Comparison of ENCODE assay signal across 8 cellular contexts in the genomic region with DNA sequence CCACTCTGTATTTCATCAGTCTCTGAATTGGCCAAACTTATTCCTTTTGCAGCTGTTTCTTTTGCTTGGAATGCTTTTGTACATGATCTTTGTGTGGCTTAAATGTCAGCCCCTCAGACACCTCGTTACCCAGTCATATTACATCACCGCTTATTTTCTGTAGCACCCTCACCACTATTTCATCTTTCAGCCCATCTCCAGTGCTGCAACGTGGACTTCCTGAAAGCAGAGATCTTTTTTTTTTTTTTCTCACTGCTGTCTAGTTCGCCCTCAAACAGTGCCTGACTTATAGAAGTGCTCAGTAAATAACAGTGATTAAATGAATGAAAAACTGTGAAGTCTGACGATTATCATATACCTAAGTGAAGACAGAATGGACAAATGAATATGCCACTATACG. TPM values are rescaled to one million over a fixed set of nuclear protein-coding genes. Genes with fewer than 3 reads are reported as not detected.
DNase-seq lines count a peak whose midpoint lies in the region; ATAC-seq and TF ChIP-seq lines count a peak whose summit lies in the region.

No MANE protein-coding gene starts in this region.

- intact Hi-C loops in activated CD4-positive, alpha-beta T cell treated with anti-CD3 and anti-CD28 coated beads for 36 hours (cut with DNase I, micrococcal nuclease) = loop anchor here (2.0 to 10.0 kb wide), 9 partner anchors 82 to 1058 kb away; partner anchors contain the start of genes DIAPH1 (in 2 of the 2), IK (in 1 of the 2), NDUFA2 (in 1 of the 2) and PFDN1 (in 1 of the 2)

- CTCF ChIA-PET in activated CD4-positive, alpha-beta T cell treated with anti-CD3 and anti-CD28 coated beads for 36 hours (lab: Charles Lee) = interaction anchor here (0.7 to 2.0 kb wide), 5 partner anchors 9 to 704 kb away, joined by 3 to 9 read pairs (median 3); partner anchors contain the start of genes EIF4EBP3, IK and NDUFA2

- peaks cover 38% of the 10 kb centered on the region for H3K36me3 Mint-ChIP-seq in activated CD4-positive, alpha-beta T cell treated with anti-CD3 and anti-CD28 coated beads for 36 hours (ENCODE audit: low read depth)

- peaks cover 48% of the 10 kb centered on the region for H3K4me1 Mint-ChIP-seq in activated CD4-positive, alpha-beta T cell treated with anti-CD3 and anti-CD28 coated beads for 36 hours

- no peaks in the 10 kb centered on the region for H3K9me3 Mint-ChIP-seq in activated CD4-positive, alpha-beta T cell treated with anti-CD3 and anti-CD28 coated beads for 36 hours (ENCODE audit: low read depth)

- H3K27ac Mint-ChIP-seq in activated CD4-positive, alpha-beta T cell treated with anti-CD3 and anti-CD28 coated beads for 36 hours = peak overlapping the region; percentile 93

- H3K4me3 ChIP-seq in WI38 (ENCODE audit: low read depth, low read length) = peak overlapping the region; percentile 82
- peak overlapping the region; percentile 84 for H3K4me3 ChIP-seq in iPS-11a (ENCODE audit: low read depth, low read length)

- peak overlapping the region; percentile 91 for H3K27ac ChIP-seq in substantia nigra (ENCODE audit: low read depth, low read length, poor library complexity, severe bottlenecking)

- POLR2A ChIA-PET in activated CD4-positive, alpha-beta T cell treated with anti-CD3 and anti-CD28 coated beads for 36 hours (lab: Charles Lee) = no interaction called here

- no peak for DNase-seq in activated CD4-positive, alpha-beta T cell treated with anti-CD3 and anti-CD28 coated beads for 36 hours
- no peak for DNase-seq in activated CD4-positive, alpha-beta T cell treated with anti-CD3 and anti-CD28 coated beads, Interleukin-2, amount 50 U/mL, for 4 hours
- DNase-seq in substantia nigra (lab: John Stamatoyannopoulos, UW) (no peak), DMS79 (lab: John Stamatoyannopoulos, UW) (no peak), NCI-H1105 (lab: John Stamatoyannopoulos, UW) (no peak)

- TF ChIP-seq CTCF in WI38 (IDR thresholded peaks at IDR 0.05; ENCODE audit: low read depth, low read length) = no peak

- no peak for ATAC-seq in activated CD4-positive, alpha-beta T cell treated with anti-CD3 and anti-CD28 coated beads for 36 hours
- no peak for ATAC-seq in GM21390 (IDR thresholded peaks at IDR 0.05; ENCODE audit: unreplicated experiment)

- H3K27me3 Mint-ChIP-seq in activated CD4-positive, alpha-beta T cell treated with anti-CD3 and anti-CD28 coated beads for 36 hours = no peaks in the 10 kb centered on the region

- peak overlapping the region; percentile 89 for H3K4me3 Mint-ChIP-seq in activated CD4-positive, alpha-beta T cell treated with anti-CD3 and anti-CD28 coated beads for 36 hours

RNA-seq across cellular contexts. Expression of gene SRA1, which starts 0.8 kb away (rescaled TPM):
- total RNA-seq in activated CD4-positive, alpha-beta T cell treated with anti-CD3 and anti-CD28 coated beads for 36 hours = 10 to 100 TPM; 33.2 to 47.3 TPM

RNA-seq across cellular contexts. Expression of gene APBB3, which starts 8.0 kb away (rescaled TPM):
- total RNA-seq in activated CD4-positive, alpha-beta T cell treated with anti-CD3 and anti-CD28 coated beads for 36 hours = 10 to 100 TPM; 12.8 to 19.0 TPM

RNA-seq across cellular contexts. Expression of gene SLC35A4, which starts 8.2 kb away (rescaled TPM):
- total RNA-seq in activated CD4-positive, alpha-beta T cell treated with anti-CD3 and anti-CD28 coated beads for 36 hours = 10 to 100 TPM; 61.8 to 65.4 TPM

RNA-seq across cellular contexts. Expression of gene EIF4EBP3, which starts 9.0 kb away (rescaled TPM):
- total RNA-seq in activated CD4-positive, alpha-beta T cell treated with anti-CD3 and anti-CD28 coated beads for 36 hours = 10 to 100 TPM; 15.8 to 17.3 TPM
